Comparison of ENCODE assay signal across 8 cellular contexts in genomic region chr15:52331490-52332240, GRCh38. TPM values are rescaled to one million over a fixed set of nuclear protein-coding genes. Genes with fewer than 3 reads are reported as not detected.
DNase-seq lines count a peak whose midpoint lies in the region; ATAC-seq, FAIRE-seq and TF ChIP-seq lines count a peak whose summit lies in the region.

No MANE protein-coding gene starts in this region.

- no peaks in the 10 kb centered on the region for H3K9me3 Mint-ChIP-seq in naive thymus-derived CD8-positive, alpha-beta T cell

- H3K36me3 Mint-ChIP-seq in naive thymus-derived CD8-positive, alpha-beta T cell, result peaks cover 7 to 49% (median 18%) of the 10 kb centered on the region in 3 donors

- H3K4me1 Mint-ChIP-seq in naive thymus-derived CD8-positive, alpha-beta T cell, result peaks cover 8 to 16% (median 12%) of the 10 kb centered on the region in 4 donors

- FAIRE-seq in urothelium cell line (lab: Jason Lieb, UNC), result no peak

- TF ChIP-seq CTCF in choroid plexus epithelial cell (conservative IDR thresholded peaks at IDR 0.05; ENCODE audit: low read depth, low read length), result peak; percentile 65

- H3K27ac Mint-ChIP-seq in naive thymus-derived CD8-positive, alpha-beta T cell, result peak overlapping the region in 9 of 10 donors; percentile 14 to 88 (median 70)

- no peaks in the 10 kb centered on the region for H3K4me1 ChIP-seq in HAP-1

- peak overlapping the region in 8 of 10 donors; percentile 30 to 51 (median 38) for H3K4me3 Mint-ChIP-seq in naive thymus-derived CD8-positive, alpha-beta T cell

- POLR2A ChIA-PET in naive thymus-derived CD8-positive, alpha-beta T cell (lab: Charles Lee), result interaction anchor here (0.7 to 1.5 kb wide), 2 partner anchors 400 to 404 kb away, joined by 5 to 6 read pairs; no protein-coding TSS in a partner anchor

- peak; percentile 99 for ATAC-seq in naive thymus-derived CD8-positive, alpha-beta T cell

- in situ Hi-C loops in HAP-1 (cut with MboI; ENCODE audit: low sequenced_read_pairs), result no loop called here

- H3K9me3 ChIP-seq in HAP-1, result no peaks in the 10 kb centered on the region

- no peaks in the 10 kb centered on the region for H3K27me3 Mint-ChIP-seq in naive thymus-derived CD8-positive, alpha-beta T cell

- no peak overlapping the region for H3K4me3 ChIP-seq in HAP-1
- no peak overlapping the region for H3K4me3 ChIP-seq in choroid plexus epithelial cell (ENCODE audit: low read depth, low read length)

- H3K27me3 ChIP-seq in HAP-1 (ENCODE audit: low read depth), result no peaks in the 10 kb centered on the region

- H3K36me3 ChIP-seq in HAP-1 (replicated peaks), result peaks cover 11% of the 10 kb centered on the region

- peak; percentile 9 for DNase-seq in NCI-H2107 treated with DMSO at 0.1 percent for 48 hours (lab: John Stamatoyannopoulos, UW; ENCODE audit: unreplicated experiment)
- no peak for DNase-seq in NCI-H2107 (lab: John Stamatoyannopoulos, UW)
- DNase-seq in HAP-1 (ENCODE audit: low spot score in 2 of 2), result peak; percentile 28 to 63
- DNase-seq in LoVo (ENCODE audit: low spot score), result peak; percentile 27
- DNase-seq in activated CD4-positive, alpha-beta T cell treated with anti-CD3 and anti-CD28 coated beads for 1 hour, result peak; percentile 26
- peak; percentile 80 for DNase-seq in choroid plexus epithelial cell (ENCODE audit: low read depth)
- peak in 9 of 10 donors; percentile 13 to 74 (median 40) for DNase-seq in naive thymus-derived CD8-positive, alpha-beta T cell
- peak; percentile 27 for DNase-seq in urothelium cell line (ENCODE audit: low spot score)

RNA-seq across cellular contexts. Expression of gene MYO5C, which starts 36.1 kb away (rescaled TPM):
- total RNA-seq in naive thymus-derived CD8-positive, alpha-beta T cell, result under 1 TPM; 0.10 to 0.19 TPM
- under 1 TPM; 0.13 to 0.51 (median 0.22) TPM for polyA plus RNA-seq in naive thymus-derived CD8-positive, alpha-beta T cell
